In the genomic region with DNA sequence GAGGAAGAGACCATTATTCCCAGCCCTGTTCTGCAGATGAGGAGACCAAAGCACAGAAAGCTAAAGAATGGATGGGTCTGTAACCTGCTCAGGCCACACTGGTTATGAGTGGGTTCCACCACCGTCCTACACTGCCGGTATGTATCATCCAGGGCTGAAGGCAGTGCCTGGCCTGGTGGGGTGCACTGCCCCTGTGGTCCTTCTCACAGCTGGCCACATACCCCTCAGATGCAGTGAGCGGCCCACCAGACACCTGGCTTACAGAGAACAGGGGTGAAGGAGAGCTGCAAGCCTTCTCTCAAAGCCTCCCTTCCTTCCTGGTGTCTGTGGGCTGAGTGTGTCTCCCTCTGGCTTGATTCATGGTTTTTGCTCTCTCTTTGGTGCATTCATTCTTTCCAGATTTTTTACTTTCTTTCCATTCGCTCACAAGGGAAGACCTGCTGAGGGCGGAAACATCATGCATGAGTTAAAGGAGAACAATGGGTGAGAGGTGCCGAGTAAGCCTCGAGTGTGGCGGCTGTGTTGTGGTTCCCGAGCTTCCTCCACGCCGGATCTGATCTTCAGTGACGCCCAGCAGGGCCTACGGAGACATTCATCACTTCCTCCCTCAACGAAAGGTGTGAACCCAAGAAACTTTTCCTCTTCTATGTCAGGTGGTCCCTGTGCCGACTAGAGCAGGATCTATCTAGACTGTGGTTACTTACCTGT, we compare ENCODE assay signal across 10 cellular contexts.
DNase-seq lines count a peak whose midpoint lies in the region; ATAC-seq, FAIRE-seq and TF ChIP-seq lines count a peak whose summit lies in the region.
"Had no signal": no experiment of that assay in that cellular context is flagged by ENCODE, and none has a peak within 500 bp of the region (broad histone marks: within the 10 kb centered on the region; RNA-seq: fewer than 3 reads in every experiment).

No MANE protein-coding gene starts in this region.

- H3K9me3 ChIP-seq in esophagus muscularis mucosa: no peaks in the 10 kb centered on the region

- DNase-seq in GM12891 (ENCODE audit: insufficient read length, low spot score) (no peak), NCI-H2171 treated with DMSO at 0.1 percent for 48 hours (lab: John Stamatoyannopoulos, UW) (no peak), esophagus muscularis mucosa (ENCODE audit: extremely low spot score) (no peak)
- DNase-seq in activated CD8-positive, alpha-beta memory T cell treated with anti-CD3 and anti-CD28 coated beads for 4 hours (ENCODE audit: low read depth in 2 of 2): peak; percentile 76 to 86
- DNase-seq in effector CD8-positive, alpha-beta T cell (lab: John Stamatoyannopoulos, UW): peak; percentile 70
- DNase-seq in stimulated activated CD4-positive, alpha-beta T cell treated with anti-CD3 and anti-CD28 coated beads, TNF-alpha, amount 100 ng/mL, for 4 hours (ENCODE audit: low read depth in 3 of 3): peak; percentile 47 to 78 (median 71)
- DNase-seq: NCI-H187 had no signal

- intact Hi-C loops in esophagus muscularis mucosa (cut with DNase I): no loop called here

- WGBS in esophagus muscularis mucosa: 71% methylated on average over 13 of the region's 15 CpGs

- H3K4me3 ChIP-seq in esophagus muscularis mucosa: no peak overlapping the region

- no peak overlapping the region for H3K27ac ChIP-seq in esophagus muscularis mucosa (replicated peaks in 1 of 4)

- ATAC-seq in GM19455 (IDR thresholded peaks at IDR 0.05; ENCODE audit: unreplicated experiment): no peak
- no peak for ATAC-seq in esophagus mucosa

- no peaks in the 10 kb centered on the region for H3K36me3 ChIP-seq in esophagus muscularis mucosa

- no peaks in the 10 kb centered on the region for H3K4me1 ChIP-seq in esophagus muscularis mucosa

- no peaks in the 10 kb centered on the region for H3K27me3 ChIP-seq in esophagus muscularis mucosa

- no peak for FAIRE-seq in GM12891 (lab: Jason Lieb, UNC)
- FAIRE-seq: frontal cortex had no signal

- no peak for TF ChIP-seq EP300 in esophagus muscularis mucosa (IDR thresholded peaks at IDR 0.05)

- TF ChIP-seq POLR2A in GM12891 (IDR thresholded peaks at IDR 0.05; ENCODE audit: low read depth, low read length) (no peak), esophagus muscularis mucosa (IDR thresholded peaks at IDR 0.05; ENCODE audit: low read depth) (no peak)

- no peak for TF ChIP-seq CTCF in esophagus muscularis mucosa (IDR thresholded peaks at IDR 0.05)

TF ChIP-seq in GM12891, 5 proteins besides CTCF, POLR2A, EP300 and RAD21:
- no peak for TF ChIP-seq POLR2AphosphoS5 (IDR thresholded peaks at IDR 0.05; ENCODE audit: low read depth, low read length)
- no peak for TF ChIP-seq POU2F2 (IDR thresholded peaks at IDR 0.05; ENCODE audit: low read depth, low read length)
- TF ChIP-seq TAF1 (IDR thresholded peaks at IDR 0.05; ENCODE audit: low read depth, low read length): no peak
- TF ChIP-seq SPI1 (IDR thresholded peaks at IDR 0.05; ENCODE audit: low read depth, low read length): peak; percentile 14; the same call in 1 of the 2 replicates

Comparison
In these comparisons a context has a peak if more than half of its experiments do, and no peak if none do; other contexts are left out.
1. DNase-seq: peak in activated CD8-positive, alpha-beta memory T cell treated with anti-CD3 and anti-CD28 coated beads for 4 hours (2 of 2), effector CD8-positive, alpha-beta T cell (single experiment) and stimulated activated CD4-positive, alpha-beta T cell treated with anti-CD3 and anti-CD28 coated beads, TNF-alpha, amount 100 ng/mL, for 4 hours (3 of 3); none in GM12891 (single experiment), NCI-H2171 treated with DMSO at 0.1 percent for 48 hours (single experiment) and esophagus muscularis mucosa (single experiment).